In genomic region chr1:226131639-226132038, GRCh38 we compare ENCODE assay signal across 13 cellular contexts.
"Had no signal": no experiment of that assay in that cellular context is flagged by ENCODE, and none has a peak within 500 bp of the region (broad histone marks: within the 10 kb centered on the region; RNA-seq: fewer than 3 reads in every experiment).

No MANE protein-coding gene starts in this region.

- H3K36me3 ChIP-seq: thyroid gland, vagina had no signal

- H3K27me3 ChIP-seq: thyroid gland, vagina had no signal

- DNase-seq: activated CD4-positive, alpha-beta memory T cell treated with anti-CD3 and anti-CD28 coated beads for 36 hours; activated naive CD4-positive, alpha-beta T cell treated with anti-CD3 and anti-CD28 coated beads for 36 hours; central memory CD4-positive, alpha-beta T cell; cortex of kidney; effector CD8-positive, alpha-beta T cell; immature natural killer cell; left colon; stimulated activated CD4-positive, alpha-beta T cell treated with anti-CD3 and anti-CD28 coated beads, Interleukin-15, amount 100 ng/mL, for 24 hours; stimulated activated CD4-positive, alpha-beta T cell treated with anti-CD3 and anti-CD28 coated beads, Interleukin-4, amount 100 ng/mL, for 24 hours; T-helper 2 cell had no signal

- H3K27ac ChIP-seq: thyroid gland, vagina had no signal

- ATAC-seq: activated T-helper 17 cell treated with anti-CD3 and anti-CD28 coated beads, Interleukin-2, amount 50 U/mL, for 72 hours; left colon had no signal

- H3K9me3 ChIP-seq: thyroid gland, vagina had no signal

- H3K4me3 ChIP-seq: thyroid gland, vagina had no signal
